In the genomic region with DNA sequence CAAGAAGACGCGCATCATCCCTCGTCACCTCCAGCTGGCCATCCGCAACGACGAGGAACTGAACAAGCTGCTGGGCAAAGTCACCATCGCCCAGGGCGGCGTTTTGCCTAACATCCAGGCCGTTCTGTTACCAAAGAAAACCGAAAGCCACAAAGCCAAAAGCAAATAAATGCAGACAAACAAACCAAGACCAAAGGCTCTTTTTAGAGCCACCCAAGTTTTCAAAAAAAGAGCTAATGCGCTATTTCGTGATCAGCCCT, we compare ENCODE assay signal across 5 cellular contexts. TPM values are rescaled to one million over a fixed set of nuclear protein-coding genes. Genes with fewer than 3 reads are reported as not detected.
DNase-seq lines count a peak whose midpoint lies in the region; ATAC-seq and TF ChIP-seq lines count a peak whose summit lies in the region.
"Not testable (repeated sequence)": the region's sequence is repeated elsewhere in the genome, so short reads cannot be mapped to it uniquely, and the experiment has no call there.

No MANE protein-coding gene starts in this region.

- POLR2A ChIA-PET in OCI-LY7 (lab: Charles Lee) = interaction anchor here (0.5 to 6.0 kb wide), 11 partner anchors 38 to 300 kb away, joined by 3 to 63 read pairs (median 4); partner anchors contain the start of gene VPS45

- CTCF ChIA-PET in OCI-LY7 (lab: Charles Lee; ENCODE audit: unreplicated experiment) = not testable (repeated sequence)

- H3K27ac ChIP-seq in OCI-LY7 (ENCODE audit: low read depth, low read length, poor library complexity, severe bottlenecking) (peak overlapping the region; percentile 98), parathyroid adenoma (peak overlapping the region; percentile 98)

- peaks cover 43% of the 10 kb centered on the region for H3K4me1 ChIP-seq in OCI-LY7 (ENCODE audit: insufficient read depth, low read length, poor library complexity, severe bottlenecking)
- H3K4me1 ChIP-seq in iPS-15b (ENCODE audit: control insufficient read depth, insufficient read depth, low read length); parathyroid adenoma: not testable (repeated sequence)

- not testable (repeated sequence) for H2AFZ ChIP-seq in OCI-LY7 (ENCODE audit: low read length)
- peak overlapping the region; percentile 88 for H2AFZ ChIP-seq in parathyroid adenoma

- H3K4me2 ChIP-seq in OCI-LY7 (ENCODE audit: low read length) (peak overlapping the region; percentile 76), parathyroid adenoma (ENCODE audit: low read length) (peak overlapping the region; percentile 97)

- H4K20me1 ChIP-seq in OCI-LY7 (ENCODE audit: insufficient read depth, low read length) = not testable (repeated sequence)

- peak overlapping the region; percentile 85 for H3K4me3 ChIP-seq in OCI-LY7 (ENCODE audit: low read depth, low read length, poor library complexity, severe bottlenecking)
- H3K4me3 ChIP-seq in choroid plexus epithelial cell (ENCODE audit: low read depth, low read length) = peak overlapping the region; percentile 72
- peak overlapping the region; percentile 69 for H3K4me3 ChIP-seq in iPS-15b (ENCODE audit: low read depth, low read length)
- H3K4me3 ChIP-seq in parathyroid adenoma (ENCODE audit: low read depth, low read length) = peak overlapping the region; percentile 93

- BruUV-seq in OCI-LY7 (replicated peaks; lab: Mats Ljungman, UMichigan) = not testable (repeated sequence)

- H3K36me3 ChIP-seq in OCI-LY7 (ENCODE audit: insufficient read depth, low read length); iPS-15b (ENCODE audit: control insufficient read depth, insufficient read depth, low read length); parathyroid adenoma (ENCODE audit: control insufficient read depth, insufficient read depth, low read length): not testable (repeated sequence)

- DNase-seq in OCI-LY7 (ENCODE audit: low spot score); choroid plexus epithelial cell (ENCODE audit: low read depth): not testable (repeated sequence)

- not testable (repeated sequence) for H3K9me3 ChIP-seq in OCI-LY7 (ENCODE audit: low read length); iPS-15b (ENCODE audit: control insufficient read depth, insufficient read depth, low read length); parathyroid adenoma (ENCODE audit: control insufficient read depth, low read length)

- H3K27me3 ChIP-seq in iPS-15b (ENCODE audit: control insufficient read depth, insufficient read depth, low read length); parathyroid adenoma (ENCODE audit: control insufficient read depth, insufficient read depth, low read length): not testable (repeated sequence)

- TF ChIP-seq CTCF in OCI-LY7 (conservative IDR thresholded peaks at IDR 0.05; ENCODE audit: low read length); choroid plexus epithelial cell (conservative IDR thresholded peaks at IDR 0.05; ENCODE audit: low read depth, low read length); parathyroid adenoma (IDR thresholded peaks at IDR 0.05): not testable (repeated sequence)

- intact Hi-C loops in OCI-LY7 (cut with micrococcal nuclease; ENCODE audit: unreplicated experiment) = loop anchor here (10.0 kb wide), 1 partner anchor 278 kb away; no protein-coding TSS in a partner anchor

- peak overlapping the region; percentile 94 for H3K9ac ChIP-seq in iPS-15b (ENCODE audit: low read depth, low read length)
- H3K9ac ChIP-seq in parathyroid adenoma = peak overlapping the region; percentile 35

- H3K9me2 ChIP-seq in OCI-LY7 (ENCODE audit: insufficient read depth, low read length) = not testable (repeated sequence)

- ATAC-seq in GM19023 (IDR thresholded peaks at IDR 0.05; ENCODE audit: unreplicated experiment) = peak; percentile 1

- H3K79me2 ChIP-seq in OCI-LY7 (ENCODE audit: insufficient read depth, low read depth, low read length); parathyroid adenoma: not testable (repeated sequence)

RNA-seq across cellular contexts. Expression of gene BOLA1, which starts 12.2 kb away (rescaled TPM):
- total RNA-seq in OCI-LY7 (2014; rRNA removed; shearing (Covaris generic)) = 9.4 and 9.6 TPM in 2 replicates
- 9.4 and 10.2 TPM in 2 replicates for total RNA-seq in OCI-LY7 (2022)

RNA-seq across cellular contexts. Expression of gene SV2A, which starts 30.5 kb away (rescaled TPM):
- 1.0 and 1.3 TPM in 2 replicates for total RNA-seq in OCI-LY7 (2014; rRNA removed; shearing (Covaris generic))
- 1.2 and 1.9 TPM in 2 replicates for total RNA-seq in OCI-LY7 (2022)

RNA-seq across cellular contexts. Expression of gene SF3B4, which starts 40.5 kb away (rescaled TPM):
- 16.7 and 18.0 TPM in 2 replicates for total RNA-seq in OCI-LY7 (2014; rRNA removed; shearing (Covaris generic))
- total RNA-seq in OCI-LY7 (2022) = 64.6 and 70.4 TPM in 2 replicates

RNA-seq across cellular contexts. Expression of gene MTMR11, which starts 49.6 kb away (rescaled TPM):
- 0.08 and 0.09 TPM in 2 replicates for total RNA-seq in OCI-LY7 (2014; rRNA removed; shearing (Covaris generic))
- 0.24 TPM in 1 of 2 replicates, not detected in the other for total RNA-seq in OCI-LY7 (2022)
